ENCODE assay signal across 29 cellular contexts in genomic region chr17:78507526-78507925, GRCh38.
"Had no signal": no experiment of that assay in that cellular context is flagged by ENCODE, and none has a peak within 500 bp of the region (broad histone marks: within the 10 kb centered on the region; RNA-seq: fewer than 3 reads in every experiment).

No MANE protein-coding gene starts in this region.

- H3K4me1 Mint-ChIP-seq: naive thymus-derived CD4-positive, alpha-beta T cell; natural killer cell; nephron; neural progenitor cell; stimulated activated memory B cell treated with anti-CD40 and anti-IgM and Interleukin-4, amounts not matched to agents 10 μg/mL and 1 μg/mL and 100 μg/mL, for 72 hours had no signal

- H3K9me3 ChIP-seq: neutrophil, ovary, psoas muscle, right lobe of liver, sigmoid colon, stomach, thoracic aorta, thyroid gland, tibial nerve, upper lobe of left lung, vagina had no signal

- H3K27me3 Mint-ChIP-seq: stimulated activated naive CD8-positive, alpha-beta T cell treated with anti-CD3 and anti-CD28 coated beads, Interleukin-15, Interleukin-2, amounts not matched to agents 100 ng/mL and 50 ng/mL, for 24 hours had no signal

- H2AFZ ChIP-seq: neural progenitor cell, parathyroid adenoma had no signal

- ATAC-seq: naive thymus-derived CD4-positive, alpha-beta T cell; natural killer cell; psoas muscle; stimulated activated memory B cell treated with anti-CD40 and anti-IgM and Interleukin-4, amounts not matched to agents 10 μg/mL and 1 μg/mL and 100 μg/mL, for 72 hours had no signal

- DNase-seq: naive thymus-derived CD4-positive, alpha-beta T cell; natural killer cell; nucleus accumbens; ovary; right lobe of liver; sigmoid colon; small intestine; stimulated activated CD4-positive, alpha-beta T cell treated with anti-CD3 and anti-CD28 coated beads, Interleukin-12 subunit alpha, Interleukin-12 subunit beta, amount 100 ng/mL, for 4 hours; stimulated activated CD4-positive, alpha-beta T cell treated with anti-CD3 and anti-CD28 coated beads, Interleukin-1b, Interleukin-23, amount 100 ng/mL, for 48 hours; stimulated activated CD4-positive, alpha-beta T cell treated with anti-CD3 and anti-CD28 coated beads, Interleukin-4, amount 100 ng/mL, for 1 hour; stimulated activated CD4-positive, alpha-beta T cell treated with anti-CD3 and anti-CD28 coated beads, Interleukin-4, amount 100 ng/mL, for 4 hours; stimulated activated CD8-positive, alpha-beta memory T cell treated with anti-CD3 and anti-CD28 coated beads, Interleukin-4, amount 100 ng/mL, for 48 hours; stimulated activated naive CD4-positive, alpha-beta T cell treated with Interleukin-2 at 50 U/mL for 16 hours; stomach; thyroid gland; trophoblast cell had no signal

- H3K36me3 Mint-ChIP-seq: naive thymus-derived CD4-positive, alpha-beta T cell; natural killer cell; neural progenitor cell; stimulated activated memory B cell treated with anti-CD40 and anti-IgM and Interleukin-4, amounts not matched to agents 10 μg/mL and 1 μg/mL and 100 μg/mL, for 72 hours had no signal

- FAIRE-seq: small intestine, urothelium cell line had no signal

- H3K4me3 Mint-ChIP-seq: naive thymus-derived CD4-positive, alpha-beta T cell; natural killer cell; nephron; neural progenitor cell; stimulated activated memory B cell treated with anti-CD40 and anti-IgM and Interleukin-4, amounts not matched to agents 10 μg/mL and 1 μg/mL and 100 μg/mL, for 72 hours; stimulated activated naive CD8-positive, alpha-beta T cell treated with anti-CD3 and anti-CD28 coated beads, Interleukin-15, Interleukin-2, amounts not matched to agents 100 ng/mL and 50 ng/mL, for 24 hours had no signal

- H3K4me2 ChIP-seq: neural progenitor cell had no signal

- H3K27ac Mint-ChIP-seq: naive thymus-derived CD4-positive, alpha-beta T cell; natural killer cell; nephron; neural progenitor cell; progenitor cell of endocrine pancreas; stimulated activated memory B cell treated with anti-CD40 and anti-IgM and Interleukin-4, amounts not matched to agents 10 μg/mL and 1 μg/mL and 100 μg/mL, for 72 hours; stimulated activated naive CD8-positive, alpha-beta T cell treated with anti-CD3 and anti-CD28 coated beads, Interleukin-15, Interleukin-2, amounts not matched to agents 100 ng/mL and 50 ng/mL, for 24 hours had no signal

- H3K4me3 ChIP-seq: neural progenitor cell, ovary, psoas muscle, right lobe of liver, sigmoid colon, stomach, thoracic aorta, thyroid gland, tibial nerve, upper lobe of left lung, vagina had no signal

- H3K9me3 Mint-ChIP-seq: naive thymus-derived CD4-positive, alpha-beta T cell; natural killer cell; nephron; stimulated activated memory B cell treated with anti-CD40 and anti-IgM and Interleukin-4, amounts not matched to agents 10 μg/mL and 1 μg/mL and 100 μg/mL, for 72 hours; stimulated activated naive CD8-positive, alpha-beta T cell treated with anti-CD3 and anti-CD28 coated beads, Interleukin-15, Interleukin-2, amounts not matched to agents 100 ng/mL and 50 ng/mL, for 24 hours had no signal

- H3K4me1 ChIP-seq: neural progenitor cell, parathyroid adenoma, psoas muscle, right lobe of liver, sigmoid colon, tibial nerve, vagina had no signal

- H3K9ac ChIP-seq: neural progenitor cell, parathyroid adenoma had no signal

- H3K27me3 ChIP-seq: neural progenitor cell, neutrophil, ovary, right lobe of liver, sigmoid colon, thyroid gland, tibial nerve, upper lobe of left lung, vagina had no signal

- H3K36me3 ChIP-seq: neural progenitor cell, neutrophil, ovary, right lobe of liver, sigmoid colon, stomach, thoracic aorta, thyroid gland, tibial nerve, upper lobe of left lung, vagina had no signal

- H3K27ac ChIP-seq: neural progenitor cell, neutrophil, ovary, parathyroid adenoma, psoas muscle, right lobe of liver, sigmoid colon, stomach, thoracic aorta, thyroid gland, tibial nerve, upper lobe of left lung, vagina had no signal

- H3K79me2 ChIP-seq: parathyroid adenoma had no signal
